Comparison of ENCODE assay signal across 28 cellular contexts in genomic region chr18:13184396-13184795, GRCh38.
"Had no signal": no experiment of that assay in that cellular context is flagged by ENCODE, and none has a peak within 500 bp of the region (broad histone marks: within the 10 kb centered on the region; RNA-seq: fewer than 3 reads in every experiment).

No MANE protein-coding gene starts in this region.

- H3K27ac Mint-ChIP-seq: mesothelial cell of epicardium; natural killer cell; nephron progenitor cell; neural progenitor cell; progenitor cell of endocrine pancreas; stimulated activated naive B cell treated with anti-CD40 and anti-IgM and Interleukin-4, amounts not matched to agents 10 μg/mL and 1 μg/mL and 100 μg/mL, for 72 hours; stimulated activated naive CD8-positive, alpha-beta T cell treated with anti-CD3 and anti-CD28 coated beads, Interleukin-15, Interleukin-2, amounts not matched to agents 100 ng/mL and 50 ng/mL, for 24 hours had no signal

- H3K27ac ChIP-seq: left lung, neural progenitor cell, ovary, right atrium auricular region, suprapubic skin, thoracic aorta, tibial artery, vagina had no signal

- H3K4me1 ChIP-seq: left lung, neural progenitor cell, suprapubic skin, tibial artery, vagina had no signal

- H3K9me3 Mint-ChIP-seq: immature natural killer cell; mesothelial cell of epicardium; naive B cell; natural killer cell; nephron progenitor cell; neural progenitor cell; stimulated activated naive B cell treated with anti-CD40 and anti-IgM and Interleukin-4, amounts not matched to agents 10 μg/mL and 1 μg/mL and 100 μg/mL, for 72 hours; stimulated activated naive CD8-positive, alpha-beta T cell treated with anti-CD3 and anti-CD28 coated beads, Interleukin-15, Interleukin-2, amounts not matched to agents 100 ng/mL and 50 ng/mL, for 24 hours had no signal

- H3K36me3 Mint-ChIP-seq: immature natural killer cell; mesothelial cell of epicardium; naive B cell; natural killer cell; neural progenitor cell; stimulated activated naive B cell treated with anti-CD40 and anti-IgM and Interleukin-4, amounts not matched to agents 10 μg/mL and 1 μg/mL and 100 μg/mL, for 72 hours had no signal

- H3K4me3 Mint-ChIP-seq: immature natural killer cell; mesothelial cell of epicardium; naive B cell; natural killer cell; nephron progenitor cell; neural progenitor cell; stimulated activated naive B cell treated with anti-CD40 and anti-IgM and Interleukin-4, amounts not matched to agents 10 μg/mL and 1 μg/mL and 100 μg/mL, for 72 hours; stimulated activated naive CD8-positive, alpha-beta T cell treated with anti-CD3 and anti-CD28 coated beads, Interleukin-15, Interleukin-2, amounts not matched to agents 100 ng/mL and 50 ng/mL, for 24 hours had no signal

- DNase-seq: hypothalamus; immature natural killer cell; kidney; left colon; left lung; mesendoderm; naive B cell; natural killer cell; nephron progenitor cell; ovary; stimulated activated CD4-positive, alpha-beta T cell treated with anti-CD3 and anti-CD28 coated beads, Interleukin-1b, Interleukin-23, amount 100 ng/mL, for 48 hours; stimulated activated CD4-positive, alpha-beta T cell treated with anti-CD3 and anti-CD28 coated beads, Interleukin-2, amount 100 ng/mL, for 48 hours; stimulated activated CD4-positive, alpha-beta T cell treated with anti-CD3 and anti-CD28 coated beads, Interleukin-4, amount 100 ng/mL, for 4 hours; stimulated activated CD8-positive, alpha-beta memory T cell treated with anti-CD3 and anti-CD28 coated beads, Interleukin-4, amount 100 ng/mL, for 48 hours; stimulated activated naive B cell treated with anti-CD40 and anti-IgM and Interleukin-4, amounts not matched to agents 10 μg/mL and 1 μg/mL and 100 μg/mL, for 72 hours; tibial artery; trophoblast cell had no signal

- H3K4me1 Mint-ChIP-seq: immature natural killer cell; natural killer cell; neural progenitor cell; stimulated activated naive B cell treated with anti-CD40 and anti-IgM and Interleukin-4, amounts not matched to agents 10 μg/mL and 1 μg/mL and 100 μg/mL, for 72 hours had no signal

- H3K4me2 ChIP-seq: neural progenitor cell, smooth muscle cell had no signal

- ATAC-seq: left colon; left lung; natural killer cell; stimulated activated naive B cell treated with anti-CD40 and anti-IgM and Interleukin-4, amounts not matched to agents 10 μg/mL and 1 μg/mL and 100 μg/mL, for 72 hours had no signal

- H2AFZ ChIP-seq: neural progenitor cell had no signal

- H3K9me3 ChIP-seq: left lung, ovary, right atrium auricular region, right lobe of liver, suprapubic skin, thoracic aorta, tibial artery, vagina had no signal

- H3K4me3 ChIP-seq: left lung, lung, neural progenitor cell, ovary, right atrium auricular region, right lobe of liver, smooth muscle cell, suprapubic skin, thoracic aorta, tibial artery, vagina had no signal

- H3K36me3 ChIP-seq: left lung, neural progenitor cell, ovary, right atrium auricular region, right lobe of liver, suprapubic skin, thoracic aorta, tibial artery, vagina had no signal

- H3K9ac ChIP-seq: neural progenitor cell had no signal

- H3K27me3 ChIP-seq: left lung, neural progenitor cell, ovary, right atrium auricular region, right lobe of liver, suprapubic skin, vagina had no signal
